In genomic region chr5:34918025-34918424, GRCh38 we compare ENCODE assay signal across 14 cellular contexts. TPM values are rescaled to one million over a fixed set of nuclear protein-coding genes. Genes with fewer than 3 reads are reported as not detected.
DNase-seq lines count a peak whose midpoint lies in the region; ATAC-seq lines count a peak whose summit lies in the region.
"Had no signal": no experiment of that assay in that cellular context is flagged by ENCODE, and none has a peak within 500 bp of the region (broad histone marks: within the 10 kb centered on the region; RNA-seq: fewer than 3 reads in every experiment).

No MANE protein-coding gene starts in this region.

- ATAC-seq in HG03432 (IDR thresholded peaks at IDR 0.05; ENCODE audit: unreplicated experiment) (no peak), HG03571 (IDR thresholded peaks at IDR 0.05; ENCODE audit: unreplicated experiment) (no peak)

- no peaks in the 10 kb centered on the region for H3K9me3 Mint-ChIP-seq in activated naive CD4-positive, alpha-beta T cell treated with anti-CD3 and anti-CD28 coated beads, Interleukin-2, amount 50 U/mL, for 24 hours
- no peaks in the 10 kb centered on the region for H3K9me3 Mint-ChIP-seq in IgD-negative memory B cell
- H3K9me3 Mint-ChIP-seq: H9 had no signal

- peaks cover 38% of the 10 kb centered on the region for H3K36me3 ChIP-seq in adipocyte (ENCODE audit: control insufficient read depth, insufficient read depth, low read length, severe bottlenecking)
- H3K36me3 ChIP-seq in skeletal muscle satellite cell (ENCODE audit: insufficient read depth, low read length), result peaks cover 34% of the 10 kb centered on the region
- H3K36me3 ChIP-seq: thoracic aorta had no signal

- H3K4me2 ChIP-seq in skeletal muscle satellite cell (ENCODE audit: low read length), result peak overlapping the region; percentile 57

- H3K27me3 ChIP-seq in adipocyte (replicated peaks; ENCODE audit: control insufficient read depth, insufficient read depth, low read length) (no peaks in the 10 kb centered on the region), skeletal muscle satellite cell (ENCODE audit: control insufficient read depth, insufficient read depth, low read length) (no peaks in the 10 kb centered on the region)

- H3K9me3 ChIP-seq in adipocyte (ENCODE audit: control insufficient read depth, low read length) (no peaks in the 10 kb centered on the region), skeletal muscle satellite cell (replicated peaks; ENCODE audit: low read length) (no peaks in the 10 kb centered on the region)
- H3K9me3 ChIP-seq: thoracic aorta had no signal

- peaks cover 23% of the 10 kb centered on the region for H3K36me3 Mint-ChIP-seq in activated naive CD4-positive, alpha-beta T cell treated with anti-CD3 and anti-CD28 coated beads, Interleukin-2, amount 50 U/mL, for 24 hours
- H3K36me3 Mint-ChIP-seq in IgD-negative memory B cell, result no peaks in the 10 kb centered on the region

- peaks cover 34% of the 10 kb centered on the region for H3K4me1 Mint-ChIP-seq in activated naive CD4-positive, alpha-beta T cell treated with anti-CD3 and anti-CD28 coated beads, Interleukin-2, amount 50 U/mL, for 24 hours
- H3K4me1 Mint-ChIP-seq in IgD-negative memory B cell, result peaks cover 16 to 26% (median 21%) of the 10 kb centered on the region in 3 donors

- H3K27ac Mint-ChIP-seq in activated naive CD4-positive, alpha-beta T cell treated with anti-CD3 and anti-CD28 coated beads, Interleukin-2, amount 50 U/mL, for 24 hours, result peak overlapping the region; percentile 74
- H3K27ac Mint-ChIP-seq in IgD-negative memory B cell, result peak overlapping the region in 2 of 3 donors; percentile 67 to 72

- H3K4me3 Mint-ChIP-seq in activated naive CD4-positive, alpha-beta T cell treated with anti-CD3 and anti-CD28 coated beads, Interleukin-2, amount 50 U/mL, for 24 hours, result no peak overlapping the region
- peak overlapping the region in 1 of 4 donors; percentile 87 for H3K4me3 Mint-ChIP-seq in IgD-negative memory B cell
- H3K4me3 Mint-ChIP-seq: H9 had no signal

- H3K4me3 ChIP-seq in adipocyte (ENCODE audit: low read length) (peak overlapping the region; percentile 94), skeletal muscle satellite cell (ENCODE audit: low read length) (no peak overlapping the region)
- H3K4me3 ChIP-seq: thoracic aorta had no signal

- H3K4me1 ChIP-seq in adipocyte (ENCODE audit: control insufficient read depth, insufficient read depth, low read length) (peaks cover 25% of the 10 kb centered on the region), skeletal muscle satellite cell (ENCODE audit: control insufficient read depth, insufficient read depth, low read length) (peaks cover 25% of the 10 kb centered on the region)

- H3K9ac ChIP-seq in adipocyte (ENCODE audit: low read length) (no peak overlapping the region), skeletal muscle satellite cell (ENCODE audit: low read depth, low read length) (no peak overlapping the region)

- no peaks in the 10 kb centered on the region for H3K27me3 Mint-ChIP-seq in activated naive CD4-positive, alpha-beta T cell treated with anti-CD3 and anti-CD28 coated beads, Interleukin-2, amount 50 U/mL, for 24 hours
- no peaks in the 10 kb centered on the region for H3K27me3 Mint-ChIP-seq in IgD-negative memory B cell

- DNase-seq in activated naive CD4-positive, alpha-beta T cell treated with Interleukin-2 at 50 U/mL for 16 hours, result no peak
- DNase-seq in adipocyte (ENCODE audit: low read depth), result no peak
- DNase-seq in effector CD8-positive, alpha-beta T cell (lab: John Stamatoyannopoulos, UW), result no peak
- DNase-seq: activated gamma-delta T cell, H9, kidney, NCI-H1048, T1000 had no signal

RNA-seq across cellular contexts. Expression of gene BRIX1, which starts 2.5 kb away (rescaled TPM):
- 49.7 TPM for polyA plus RNA-seq in IgD-negative memory B cell
- total RNA-seq in skeletal muscle satellite cell (2012; rRNA removed), result 42.4 and 52.5 TPM in 2 replicates

RNA-seq across cellular contexts. Expression of gene RAD1, which starts 2.7 kb away (rescaled TPM):
- 15.0 TPM for polyA plus RNA-seq in IgD-negative memory B cell
- total RNA-seq in skeletal muscle satellite cell (2012; rRNA removed), result 20.1 and 25.1 TPM in 2 replicates

RNA-seq across cellular contexts. Expression of gene DNAJC21, which starts 11.3 kb away (rescaled TPM):
- 14.8 TPM for polyA plus RNA-seq in IgD-negative memory B cell
- total RNA-seq in skeletal muscle satellite cell (2012; rRNA removed), result 19.9 and 25.6 TPM in 2 replicates
